ENCODE assay signal across 8 cellular contexts in the genomic region with DNA sequence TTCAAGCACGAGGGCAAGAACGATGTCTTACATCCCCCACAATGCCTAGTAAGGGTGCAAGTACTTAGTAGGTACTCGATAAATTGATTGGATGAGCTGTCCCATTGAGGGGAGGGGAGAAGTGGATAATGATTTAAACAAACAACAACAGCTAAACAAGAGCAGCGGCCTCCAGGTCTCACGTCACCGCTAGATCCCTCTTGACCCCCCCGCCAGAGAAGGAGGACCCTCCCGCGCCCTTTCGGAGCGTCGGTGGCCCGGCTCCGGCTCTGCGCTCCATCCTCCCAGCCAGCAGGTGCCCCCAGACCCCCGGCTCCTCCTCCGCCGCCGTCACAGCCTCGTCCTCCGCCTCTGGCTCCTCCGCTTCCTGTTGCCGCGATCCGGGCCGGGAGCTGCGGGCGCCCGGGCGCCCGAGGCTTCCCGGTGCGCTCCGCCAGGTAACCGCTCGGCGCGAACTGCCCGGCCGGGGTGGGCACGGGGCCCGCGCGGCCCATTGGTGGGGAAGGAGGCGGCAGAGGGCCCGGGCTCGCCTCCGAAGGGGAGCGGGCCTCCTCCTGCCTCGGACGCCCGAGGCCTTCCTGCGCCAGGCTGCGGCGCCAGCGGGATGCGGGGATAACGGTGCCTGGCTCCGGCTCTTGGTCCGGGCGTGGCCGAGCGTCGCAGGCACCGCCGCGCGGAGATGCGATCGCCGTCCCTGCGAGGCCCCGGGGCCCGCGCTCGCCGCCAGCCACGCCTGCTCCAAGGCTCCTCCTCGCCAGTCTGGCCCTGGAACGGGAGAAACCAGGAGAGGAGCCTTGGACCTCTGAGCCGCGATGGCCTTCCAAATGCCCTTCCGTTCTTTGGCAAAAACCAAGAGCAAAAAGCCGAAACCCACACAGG. TPM values are rescaled to one million over a fixed set of nuclear protein-coding genes. Genes with fewer than 3 reads are reported as not detected.
A peak's percentile ranks its signal among the peaks of the same experiment; 100 is the strongest.
DNase-seq lines count a peak whose midpoint lies in the region; ATAC-seq and TF ChIP-seq lines count a peak whose summit lies in the region.

TLCD5 (plus strand) TSS at position 368 of the 879 bp plus-strand sequence. CDS start 2,143 bp downstream, outside the sequence.

- H3K4me3 Mint-ChIP-seq in immature natural killer cell = peak within 1 kb of the TSS; percentile 74 to 85 (median 82)

- H3K27ac ChIP-seq in skin epidermis = peak within 1 kb of the TSS in 20 of 21 experiments; percentile 28 to 93 (median 78)

- no peak for ATAC-seq in GM19324 (IDR thresholded peaks at IDR 0.05; ENCODE audit: low FRiP score, unreplicated experiment)

- H3K4me3 ChIP-seq in cardiac fibroblast (replicated peaks in 1 of 2; ENCODE audit: low read depth in 2 of 2, low read length in 2 of 2) = peak within 1 kb of the TSS; percentile 48 to 70
- peak within 1 kb of the TSS; percentile 46 to 81 (median 71) for H3K4me3 ChIP-seq in skin epidermis

- peaks cover 18 to 41% (median 29%) of the 10 kb centered on the region in 3 donors for H3K27me3 Mint-ChIP-seq in immature natural killer cell (ENCODE audit: low read depth in 3 of 3)

- DNase-seq in NCI-H2107 treated with DMSO at 0.1 percent for 48 hours (lab: John Stamatoyannopoulos, UW; ENCODE audit: unreplicated experiment) (peak; percentile 57), NCI-H2107 (lab: John Stamatoyannopoulos, UW) (no peak), Kasumi-1 (lab: John Stamatoyannopoulos, UW) (peak; percentile 50 to 51), SW480 (ENCODE audit: low spot score) (peak; percentile 78), cardiac fibroblast (ENCODE audit: low read depth in 2 of 2) (peak; percentile 61 to 72), immature natural killer cell (peak in 2 of 3 donors; percentile 14 to 15)

- H3K9me3 Mint-ChIP-seq in immature natural killer cell = peaks cover 0 to 2% (median 0%) of the 10 kb centered on the region in 6 donors

- peak; percentile 14 for TF ChIP-seq CTCF in cardiac fibroblast (IDR thresholded peaks at IDR 0.05; ENCODE audit: low read depth, low read length)

- no peak within 1 kb of the TSS for H3K27ac Mint-ChIP-seq in immature natural killer cell

- peaks cover 15 to 26% of the 10 kb centered on the region in 2 donors for H3K4me1 Mint-ChIP-seq in immature natural killer cell

- no peaks in the 10 kb centered on the region for H3K36me3 Mint-ChIP-seq in immature natural killer cell

RNA-seq across cellular contexts. Expression of gene TLCD5, which starts in this region (rescaled TPM):
- not detected for polyA plus RNA-seq in immature natural killer cell

Comparison
In these comparisons a context has a peak if more than half of its experiments do, and no peak if none do; other contexts are left out.
1. Peak in DNase-seq in immature natural killer cell; RNA of the gene not detected or under 1 TPM.